Comparison of ENCODE assay signal across 25 cellular contexts in genomic region chr12:112007945-112008344, GRCh38. TPM values are rescaled to one million over a fixed set of nuclear protein-coding genes. Genes with fewer than 3 reads are reported as not detected.
DNase-seq lines count a peak whose midpoint lies in the region; ATAC-seq and TF ChIP-seq lines count a peak whose summit lies in the region.
"Had no signal": no experiment of that assay in that cellular context is flagged by ENCODE, and none has a peak within 500 bp of the region (broad histone marks: within the 10 kb centered on the region; RNA-seq: fewer than 3 reads in every experiment).

No MANE protein-coding gene starts in this region.

- no peaks in the 10 kb centered on the region for H3K9me2 ChIP-seq in OCI-LY1 (ENCODE audit: low read depth, low read length)

- H3K27me3 ChIP-seq in OCI-LY1 (ENCODE audit: insufficient read depth, low read length) (no peaks in the 10 kb centered on the region), uterus (no peaks in the 10 kb centered on the region)
- H3K27me3 ChIP-seq: breast epithelium, colonic mucosa, esophagus squamous epithelium, gastroesophageal sphincter, stomach, transverse colon had no signal

- H3K27me3 Mint-ChIP-seq in activated T-cell treated with anti-CD3 and anti-CD28 coated beads, Interleukin-2, amount 50 U/mL, for 24 hours, result no peaks in the 10 kb centered on the region
- no peaks in the 10 kb centered on the region for H3K27me3 Mint-ChIP-seq in progenitor cell of endocrine pancreas
- H3K27me3 Mint-ChIP-seq: activated naive CD8-positive, alpha-beta T cell treated with anti-CD3 and anti-CD28 coated beads, Interleukin-2, amount 10 ng/mL, durations not matched to agents 7 days and 5 days; effector memory CD8-positive, alpha-beta T cell had no signal

- H3K9me3 Mint-ChIP-seq in activated T-cell treated with anti-CD3 and anti-CD28 coated beads, Interleukin-2, amount 50 U/mL, for 24 hours, result no peaks in the 10 kb centered on the region
- no peaks in the 10 kb centered on the region for H3K9me3 Mint-ChIP-seq in progenitor cell of endocrine pancreas (ENCODE audit: low read depth)
- H3K9me3 Mint-ChIP-seq: activated T-cell treated with anti-CD3 and anti-CD28 coated beads, Interleukin-2, amount 50 U/mL, for 72 hours; effector memory CD8-positive, alpha-beta T cell had no signal

- peaks cover 52% of the 10 kb centered on the region for H3K4me1 Mint-ChIP-seq in activated T-cell treated with anti-CD3 and anti-CD28 coated beads, Interleukin-2, amount 50 U/mL, for 24 hours (ENCODE audit: low read depth)
- peaks cover 34% of the 10 kb centered on the region for H3K4me1 Mint-ChIP-seq in progenitor cell of endocrine pancreas (ENCODE audit: low read depth)

- H2AFZ ChIP-seq in OCI-LY1 (ENCODE audit: low read length), result no peak overlapping the region

- peak overlapping the region; percentile 40; the same call in 1 of the 2 replicates for H3K9ac ChIP-seq in OCI-LY1 (ENCODE audit: low read length)

- H4K20me1 ChIP-seq in OCI-LY1 (ENCODE audit: insufficient read depth, low read length), result no peaks in the 10 kb centered on the region

- H3K4me3 Mint-ChIP-seq in activated T-cell treated with anti-CD3 and anti-CD28 coated beads, Interleukin-2, amount 50 U/mL, for 24 hours, result no peak overlapping the region
- no peak overlapping the region for H3K4me3 Mint-ChIP-seq in progenitor cell of endocrine pancreas (ENCODE audit: low read depth)
- H3K4me3 Mint-ChIP-seq: activated naive CD8-positive, alpha-beta T cell treated with anti-CD3 and anti-CD28 coated beads, Interleukin-2, amount 10 ng/mL, durations not matched to agents 7 days and 5 days; activated T-cell treated with anti-CD3 and anti-CD28 coated beads, Interleukin-2, amount 50 U/mL, for 72 hours; effector memory CD8-positive, alpha-beta T cell had no signal

- DNase-seq in activated T-cell treated with anti-CD3 and anti-CD28 coated beads, Interleukin-2, amount 50 U/mL, for 24 hours, result no peak
- DNase-seq in activated T-cell treated with anti-CD3 and anti-CD28 coated beads for 4 hours (no peak), choroid plexus epithelial cell (ENCODE audit: low read depth) (peak; percentile 33), progenitor cell of endocrine pancreas (ENCODE audit: low spot score, unreplicated experiment) (no peak), uterus (no peak), NCI-H2107 treated with DMSO at 0.1 percent for 48 hours (lab: John Stamatoyannopoulos, UW; ENCODE audit: unreplicated experiment) (no peak)
- DNase-seq: activated CD8-positive, alpha-beta memory T cell treated with anti-CD3 and anti-CD28 coated beads for 24 hours; activated naive CD8-positive, alpha-beta T cell treated with anti-CD3 and anti-CD28 coated beads, Interleukin-2, amount 10 ng/mL, durations not matched to agents 7 days and 5 days; activated T-cell treated with anti-CD3 and anti-CD28 coated beads, Interleukin-2, amount 50 U/mL, for 72 hours; Caco-2; colonic mucosa; effector memory CD8-positive, alpha-beta T cell; esophagus squamous epithelium; MV-4-11; NCI-H187; stimulated activated CD4-positive, alpha-beta T cell treated with anti-CD3 and anti-CD28 coated beads, Interleukin-12 subunit alpha, Interleukin-12 subunit beta, amount 100 ng/mL, for 4 hours; stomach; T-helper 9 cell; transverse colon had no signal

- peaks cover 6% of the 10 kb centered on the region; the same call in 1 of the 2 replicates for H3F3A ChIP-seq in OCI-LY1 (ENCODE audit: insufficient read depth, low read length)

- H3K4me2 ChIP-seq in OCI-LY1 (ENCODE audit: low read length), result peak overlapping the region; percentile 38

- peak overlapping the region; percentile 37 for H3K27ac Mint-ChIP-seq in activated T-cell treated with anti-CD3 and anti-CD28 coated beads, Interleukin-2, amount 50 U/mL, for 24 hours
- peak overlapping the region; percentile 83 for H3K27ac Mint-ChIP-seq in progenitor cell of endocrine pancreas
- H3K27ac Mint-ChIP-seq: activated naive CD8-positive, alpha-beta T cell treated with anti-CD3 and anti-CD28 coated beads, Interleukin-2, amount 10 ng/mL, durations not matched to agents 7 days and 5 days; activated T-cell treated with anti-CD3 and anti-CD28 coated beads, Interleukin-2, amount 50 U/mL, for 72 hours; effector memory CD8-positive, alpha-beta T cell had no signal

- peaks cover 33% of the 10 kb centered on the region for H3K36me3 ChIP-seq in OCI-LY1 (ENCODE audit: insufficient read depth, low read length)
- H3K36me3 ChIP-seq in uterus, result no peaks in the 10 kb centered on the region
- H3K36me3 ChIP-seq: breast epithelium, colonic mucosa, esophagus squamous epithelium, gastroesophageal sphincter, HAP-1, stomach, transverse colon had no signal

- H3K4me1 ChIP-seq in OCI-LY1 (ENCODE audit: insufficient read depth, low read length, severe bottlenecking) (peaks cover 45% of the 10 kb centered on the region), uterus (peaks cover 0 to 5% of the 10 kb centered on the region in 2 donors)
- H3K4me1 ChIP-seq: colonic mucosa had no signal

- intact Hi-C loops in uterus (cut with DNase I; ENCODE audit: low total_unique reads), result no loop called here

- ATAC-seq in HG02938 (IDR thresholded peaks at IDR 0.05; ENCODE audit: unreplicated experiment), result no peak
- ATAC-seq: activated T-cell treated with anti-CD3 and anti-CD28 coated beads, Interleukin-2, amount 50 U/mL, for 72 hours; effector memory CD8-positive, alpha-beta T cell; gastroesophageal sphincter; right cardiac atrium had no signal

- TF ChIP-seq POLR2A in uterus (IDR thresholded peaks at IDR 0.05), result no peak

- peak overlapping the region; percentile 53 for H3K27ac ChIP-seq in OCI-LY1 (ENCODE audit: low read depth, low read length, poor library complexity, severe bottlenecking)
- H3K27ac ChIP-seq in uterus, result no peak overlapping the region
- H3K27ac ChIP-seq: colonic mucosa, gastroesophageal sphincter had no signal

- H3K4me3 ChIP-seq in OCI-LY1 (ENCODE audit: low read depth, low read length, poor library complexity, severe bottlenecking) (no peak overlapping the region), choroid plexus epithelial cell (ENCODE audit: low read depth, low read length) (no peak overlapping the region), uterus (no peak overlapping the region)
- H3K4me3 ChIP-seq: breast epithelium, colonic mucosa, esophagus squamous epithelium, gastroesophageal sphincter, HAP-1, stomach, transverse colon had no signal

- peaks cover 15% of the 10 kb centered on the region for H3K79me2 ChIP-seq in OCI-LY1 (ENCODE audit: insufficient read depth, low read length)

- peaks cover 34% of the 10 kb centered on the region for H3K36me3 Mint-ChIP-seq in activated T-cell treated with anti-CD3 and anti-CD28 coated beads, Interleukin-2, amount 50 U/mL, for 24 hours (ENCODE audit: low read depth)
- peaks cover 3% of the 10 kb centered on the region for H3K36me3 Mint-ChIP-seq in progenitor cell of endocrine pancreas (ENCODE audit: insufficient read depth)

- no peaks in the 10 kb centered on the region for H3K9me3 ChIP-seq in OCI-LY1 (ENCODE audit: low read length)
- no peaks in the 10 kb centered on the region for H3K9me3 ChIP-seq in uterus
- H3K9me3 ChIP-seq: breast epithelium, Caco-2, colonic mucosa, esophagus squamous epithelium, gastroesophageal sphincter, stomach, transverse colon had no signal

- no peak for TF ChIP-seq CTCF in OCI-LY1 (IDR thresholded peaks at IDR 0.05; ENCODE audit: low read length)
- no peak for TF ChIP-seq CTCF in choroid plexus epithelial cell (conservative IDR thresholded peaks at IDR 0.05; ENCODE audit: low read depth, low read length)
- no peak for TF ChIP-seq CTCF in progenitor cell of endocrine pancreas (IDR thresholded peaks at IDR 0.05; ENCODE audit: unreplicated experiment)
- TF ChIP-seq CTCF in uterus (IDR thresholded peaks at IDR 0.05), result no peak

RNA-seq across cellular contexts. Expression of gene TMEM116, which starts 5.0 kb away (rescaled TPM):
- total RNA-seq in progenitor cell of endocrine pancreas, result 11.6 and 13.1 TPM in 2 replicates
- total RNA-seq in uterus, result 10 to 100 TPM in 2 of 4 donors, 1 to 10 TPM in 2; 1.2 to 21.7 (median 11.5) TPM

RNA-seq across cellular contexts. Expression of gene ERP29, which starts 5.3 kb away (rescaled TPM):
- total RNA-seq in progenitor cell of endocrine pancreas (138 and 144 TPM in 2 replicates), uterus (10 to 100 TPM; 37.4 to 46.8 (median 42.1) TPM)
